2 cellular contexts compared by ENCODE assay signal in the genomic region with DNA sequence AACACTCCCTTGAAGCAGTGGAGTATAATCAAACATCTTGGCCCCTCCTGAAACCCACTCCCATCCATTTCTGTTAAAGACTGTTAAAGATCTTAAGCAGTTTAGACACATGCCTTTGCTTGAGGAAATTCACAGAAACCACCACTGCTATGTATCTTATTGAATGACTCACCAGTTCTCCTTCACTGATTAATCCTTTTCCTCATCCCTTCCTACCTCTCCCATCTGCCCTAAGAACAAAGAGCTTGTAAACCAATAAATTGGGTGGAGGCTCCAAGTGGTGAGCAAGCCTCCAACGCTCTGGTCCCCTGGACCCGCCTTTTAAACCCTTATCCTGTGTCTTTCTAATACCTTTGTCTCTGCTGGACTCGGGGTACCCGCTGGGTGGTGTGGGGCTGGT.
TF ChIP-seq lines count a peak whose summit lies in the region.

No MANE protein-coding gene starts in this region.

TF ChIP-seq in IMR-90, 13 proteins besides CTCF, POLR2A, EP300 and RAD21:
- TF ChIP-seq MAZ (IDR thresholded peaks at IDR 0.05; ENCODE audit: borderline replicate concordance, low read depth, low read length): no peak

TF ChIP-seq in endothelial cell of umbilical vein, 7 proteins besides CTCF, POLR2A, EP300 and RAD21:
- TF ChIP-seq MYC (IDR thresholded peaks at IDR 0.05; ENCODE audit: low read depth, low read length) (no peak), FOS (IDR thresholded peaks at IDR 0.05; ENCODE audit: borderline replicate concordance, insufficient read depth, low read length) (peak; percentile 24)
TF ChIP-seq in endothelial cell of umbilical vein: peak in this region for 1.
